ENCODE assay signal across 9 cellular contexts in the genomic region with DNA sequence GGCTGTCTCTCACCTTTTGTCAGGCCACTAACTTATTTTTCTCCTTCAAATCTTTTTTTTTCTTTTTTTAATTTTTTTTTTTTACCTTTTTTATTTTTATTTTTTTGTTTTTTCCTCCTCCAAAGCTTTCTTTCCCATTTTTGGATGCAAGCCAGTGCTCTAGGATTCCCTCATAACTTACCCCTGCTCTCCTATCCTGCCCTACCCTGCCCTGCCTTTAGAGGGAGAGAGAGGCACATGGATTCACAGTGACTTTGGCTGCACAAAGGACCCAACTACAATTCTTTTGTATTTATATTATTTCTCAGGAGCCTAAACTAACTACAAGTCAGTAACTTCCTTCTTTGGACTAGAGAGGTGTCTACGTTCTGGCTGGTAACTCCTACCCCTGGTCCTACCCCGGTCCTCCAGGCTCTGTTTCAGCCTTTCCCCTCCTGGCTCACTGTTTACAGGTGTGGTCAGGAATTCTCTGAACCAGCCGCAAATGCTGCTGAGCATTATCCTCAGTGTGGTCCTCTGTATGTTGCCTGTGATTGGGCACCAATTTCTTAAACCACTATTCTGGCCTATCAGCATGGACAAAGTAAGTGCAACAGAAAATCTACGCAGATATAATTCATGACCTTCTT. TPM values are rescaled to one million over a fixed set of nuclear protein-coding genes. Genes with fewer than 3 reads are reported as not detected.
DNase-seq lines count a peak whose midpoint lies in the region; ATAC-seq and TF ChIP-seq lines count a peak whose summit lies in the region.
"Had no signal": no experiment of that assay in that cellular context is flagged by ENCODE, and none has a peak within 500 bp of the region (broad histone marks: within the 10 kb centered on the region; RNA-seq: fewer than 3 reads in every experiment).

No MANE protein-coding gene starts in this region.

- H2AFZ ChIP-seq in KMS-11 (ENCODE audit: low read depth) = no peak overlapping the region

- H3K4me3 Mint-ChIP-seq in natural killer cell = no peak overlapping the region

- no peak overlapping the region for H3K4me2 ChIP-seq in KMS-11

- no peaks in the 10 kb centered on the region for H3K36me3 Mint-ChIP-seq in natural killer cell

- peaks cover 7% of the 10 kb centered on the region for H3K4me1 ChIP-seq in KMS-11 (ENCODE audit: low read depth, poor library complexity, severe bottlenecking)

- H3K79me2 ChIP-seq in KMS-11 (ENCODE audit: insufficient read depth, low read depth) = no peaks in the 10 kb centered on the region

- no peaks in the 10 kb centered on the region for H3K4me1 Mint-ChIP-seq in natural killer cell

- H3K27ac Mint-ChIP-seq in natural killer cell = no peak overlapping the region

- peaks cover 4 to 15% of the 10 kb centered on the region in 2 donors for H3K27me3 Mint-ChIP-seq in natural killer cell (ENCODE audit: low read depth in 2 of 2)

- no peak overlapping the region for H3K4me3 ChIP-seq in KMS-11 (IDR thresholded peaks at IDR 0.05; ENCODE audit: insufficient read depth, low read depth, low read length)

- DNase-seq in ELF-1 (ENCODE audit: low read depth, low spot score) = peak; percentile 17
- DNase-seq in SKM-1 (lab: John Stamatoyannopoulos, UW; ENCODE audit: unreplicated experiment) = peak; percentile 31
- peak; percentile 61 for DNase-seq in epidermal melanocyte (ENCODE audit: insufficient read length, low spot score)
- DNase-seq in natural killer cell = no peak
- no peak for DNase-seq in stimulated activated CD8-positive, alpha-beta memory T cell treated with anti-CD3 and anti-CD28 coated beads, Interleukin-4, amount 100 ng/mL, for 48 hours

- H3K36me3 ChIP-seq in KMS-11 (ENCODE audit: insufficient read depth) = no peaks in the 10 kb centered on the region
- H3K36me3 ChIP-seq: neutrophil had no signal

- TF ChIP-seq CTCF in KMS-11 (conservative IDR thresholded peaks at IDR 0.05; ENCODE audit: low read depth, low read length) (peak; percentile 61), natural killer cell (IDR thresholded peaks at IDR 0.05) (peak; percentile 12)

- intact Hi-C loops in natural killer cell (cut with micrococcal nuclease) = no loop called here

- H3K9me3 Mint-ChIP-seq in natural killer cell = no peaks in the 10 kb centered on the region

- no peak overlapping the region for H3K27ac ChIP-seq in KMS-11
- H3K27ac ChIP-seq: neutrophil had no signal

- ATAC-seq in natural killer cell (peak in 1 of 3 donors; percentile 55), HG03097 (IDR thresholded peaks at IDR 0.05; ENCODE audit: low FRiP score, unreplicated experiment) (no peak), GM21528 (IDR thresholded peaks at IDR 0.05; ENCODE audit: low FRiP score, unreplicated experiment) (no peak)

- no peaks in the 10 kb centered on the region for H3K27me3 ChIP-seq in KMS-11 (ENCODE audit: insufficient read depth, low read depth)

- H3K9ac ChIP-seq in KMS-11 = no peak overlapping the region

- H4K20me1 ChIP-seq in KMS-11 (ENCODE audit: insufficient read depth) = no peaks in the 10 kb centered on the region

RNA-seq across cellular contexts. Expression of a gene that starts 8.4 kb away (rescaled TPM):
- 1 to 10 TPM; 2.0 to 7.9 (median 2.5) TPM for total RNA-seq in natural killer cell

Comparison
In these comparisons a context has a peak if more than half of its experiments do, and no peak if none do; other contexts are left out.
1. DNase-seq: peak in ELF-1 (single experiment), SKM-1 (single experiment) and epidermal melanocyte (single experiment); none in natural killer cell (single experiment) and stimulated activated CD8-positive, alpha-beta memory T cell treated with anti-CD3 and anti-CD28 coated beads, Interleukin-4, amount 100 ng/mL, for 48 hours (single experiment).